Comparison of ENCODE assay signal across 11 cellular contexts in the genomic region with DNA sequence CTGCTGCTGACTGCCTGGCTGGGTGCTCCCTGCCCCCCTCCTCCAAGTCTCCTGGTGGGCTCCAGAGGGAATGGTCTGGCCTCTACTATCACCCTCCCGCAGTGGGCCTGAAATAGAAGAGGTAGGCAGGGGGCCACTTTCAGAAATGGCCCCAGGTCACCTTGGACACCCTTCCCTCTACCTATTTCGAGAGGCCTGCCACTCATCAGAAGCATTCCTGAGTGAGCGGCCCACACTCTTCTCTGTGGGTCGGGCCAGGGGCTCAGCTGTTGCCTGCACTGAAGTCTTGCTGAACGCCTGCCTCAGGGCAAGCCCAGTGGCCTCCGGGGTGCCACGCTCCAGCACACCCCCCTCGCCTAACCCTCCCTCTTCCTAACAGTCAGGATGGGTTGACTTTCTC.
"Had no signal": no experiment of that assay in that cellular context is flagged by ENCODE, and none has a peak within 500 bp of the region (broad histone marks: within the 10 kb centered on the region; RNA-seq: fewer than 3 reads in every experiment).

No MANE protein-coding gene starts in this region.

- H3K4me1 ChIP-seq: parathyroid adenoma, SJSA1 had no signal

- H3K27me3 ChIP-seq: dorsolateral prefrontal cortex, SJSA1 had no signal

- H3K27ac ChIP-seq: parathyroid adenoma, SJSA1 had no signal

- H3K9ac ChIP-seq: parathyroid adenoma had no signal

- ATAC-seq: activated naive CD8-positive, alpha-beta T cell treated with anti-CD3 and anti-CD28 coated beads, Interleukin-2, amount 50 U/mL, for 24 hours; stimulated activated effector memory CD8-positive, alpha-beta T cell treated with anti-CD3 and anti-CD28 coated beads, Interleukin-12 subunit alpha, Interleukin-12 subunit beta, amount 100 ng/mL, for 72 hours had no signal

- H3K9me3 ChIP-seq: SJSA1 had no signal

- H3K4me3 ChIP-seq: dorsolateral prefrontal cortex, SJSA1 had no signal

- DNase-seq: activated CD4-positive, alpha-beta T cell treated with anti-CD3 and anti-CD28 coated beads, Interleukin-2, amount 10 ng/mL, durations not matched to agents 7 days and 5 days; activated CD8-positive, alpha-beta memory T cell treated with anti-CD3 and anti-CD28 coated beads, Interleukin-2, amount 50 U/mL, for 48 hours; activated naive CD4-positive, alpha-beta T cell treated with anti-CD3 and anti-CD28 coated beads for 36 hours; activated naive CD8-positive, alpha-beta T cell treated with anti-CD3 and anti-CD28 coated beads, Interleukin-2, amount 50 U/mL, for 24 hours; dorsolateral prefrontal cortex; endodermal cell; hypothalamus; naive B cell had no signal
